Comparison of ENCODE assay signal across 10 cellular contexts in genomic region chr1:101453844-101454243, GRCh38.
DNase-seq lines count a peak whose midpoint lies in the region; ATAC-seq and TF ChIP-seq lines count a peak whose summit lies in the region.
"Had no signal": no experiment of that assay in that cellular context is flagged by ENCODE, and none has a peak within 500 bp of the region (broad histone marks: within the 10 kb centered on the region; RNA-seq: fewer than 3 reads in every experiment).

No MANE protein-coding gene starts in this region.

- H3K36me3 Mint-ChIP-seq in activated naive CD8-positive, alpha-beta T cell treated with anti-CD3 and anti-CD28 coated beads for 36 hours = no peaks in the 10 kb centered on the region
- H3K36me3 Mint-ChIP-seq in Caco-2 (ENCODE audit: insufficient read depth, unreplicated experiment) = no peaks in the 10 kb centered on the region

- intact Hi-C loops in Caco-2 (cut with micrococcal nuclease; ENCODE audit: unreplicated experiment) = no loop called here

- CTCF ChIA-PET in Caco-2 (lab: Charles Lee) = no interaction called here

- no peak overlapping the region for H3K4me3 ChIP-seq in Caco-2 (ENCODE audit: low read depth, low read length)

- ATAC-seq in GM18498 (IDR thresholded peaks at IDR 0.05; ENCODE audit: unreplicated experiment) = peak; percentile 44
- ATAC-seq in GM19452 (IDR thresholded peaks at IDR 0.05; ENCODE audit: unreplicated experiment) = peak; percentile 53
- peak; percentile 54 for ATAC-seq in HG03066 (IDR thresholded peaks at IDR 0.05; ENCODE audit: low read depth, unreplicated experiment)

- H3K27me3 ChIP-seq in Caco-2 (replicated peaks; ENCODE audit: control insufficient read depth, insufficient read depth, low read length) = no peaks in the 10 kb centered on the region

- DNase-seq in activated naive CD8-positive, alpha-beta T cell treated with anti-CD3 and anti-CD28 coated beads for 36 hours = no peak
- no peak for DNase-seq in NCI-H510A (lab: John Stamatoyannopoulos, UW)
- no peak for DNase-seq in COR-L47 (lab: John Stamatoyannopoulos, UW)
- no peak for DNase-seq in Caco-2
- DNase-seq: activated naive CD4-positive, alpha-beta T cell treated with Interleukin-2 at 50 U/mL for 16 hours; effector memory CD4-positive, alpha-beta T cell; mammary epithelial cell had no signal

- no peaks in the 10 kb centered on the region for H3K36me3 ChIP-seq in Caco-2 (ENCODE audit: control insufficient read depth, insufficient read depth, low read length)

- TF ChIP-seq CTCF in Caco-2 (IDR thresholded peaks at IDR 0.05; ENCODE audit: insufficient read depth in 1 of 2, low read depth in 1 of 2, low read length in 1 of 2, severe bottlenecking in 1 of 2, unreplicated experiment in 1 of 2) = no peak

- H3K4me1 ChIP-seq in Caco-2 = no peaks in the 10 kb centered on the region

- H3K4me3 Mint-ChIP-seq in activated naive CD8-positive, alpha-beta T cell treated with anti-CD3 and anti-CD28 coated beads for 36 hours = peak overlapping the region; percentile 15
- no peak overlapping the region for H3K4me3 Mint-ChIP-seq in Caco-2 (ENCODE audit: unreplicated experiment)

- H3K27ac Mint-ChIP-seq in activated naive CD8-positive, alpha-beta T cell treated with anti-CD3 and anti-CD28 coated beads for 36 hours = peak overlapping the region; percentile 75
- H3K27ac Mint-ChIP-seq in Caco-2 (ENCODE audit: unreplicated experiment) = no peak overlapping the region

- POLR2A ChIA-PET in Caco-2 (lab: Charles Lee) = no interaction called here

- H3K27me3 Mint-ChIP-seq in activated naive CD8-positive, alpha-beta T cell treated with anti-CD3 and anti-CD28 coated beads for 36 hours = peaks cover 5% of the 10 kb centered on the region
- peaks cover 3% of the 10 kb centered on the region for H3K27me3 Mint-ChIP-seq in Caco-2 (ENCODE audit: insufficient read depth, unreplicated experiment)

- no peaks in the 10 kb centered on the region for H3K9me3 ChIP-seq in Caco-2

- peaks cover 7% of the 10 kb centered on the region for H3K9me3 Mint-ChIP-seq in activated naive CD8-positive, alpha-beta T cell treated with anti-CD3 and anti-CD28 coated beads for 36 hours
- no peaks in the 10 kb centered on the region for H3K9me3 Mint-ChIP-seq in Caco-2 (ENCODE audit: unreplicated experiment)

- peaks cover 38% of the 10 kb centered on the region for H3K4me1 Mint-ChIP-seq in activated naive CD8-positive, alpha-beta T cell treated with anti-CD3 and anti-CD28 coated beads for 36 hours
- H3K4me1 Mint-ChIP-seq in Caco-2 (ENCODE audit: low read depth, unreplicated experiment) = no peaks in the 10 kb centered on the region

- no TSS peak for BruUV-seq in Caco-2 (replicated peaks; lab: Mats Ljungman, UMichigan)
